Comparison of ENCODE assay signal across 21 cellular contexts in the genomic region with DNA sequence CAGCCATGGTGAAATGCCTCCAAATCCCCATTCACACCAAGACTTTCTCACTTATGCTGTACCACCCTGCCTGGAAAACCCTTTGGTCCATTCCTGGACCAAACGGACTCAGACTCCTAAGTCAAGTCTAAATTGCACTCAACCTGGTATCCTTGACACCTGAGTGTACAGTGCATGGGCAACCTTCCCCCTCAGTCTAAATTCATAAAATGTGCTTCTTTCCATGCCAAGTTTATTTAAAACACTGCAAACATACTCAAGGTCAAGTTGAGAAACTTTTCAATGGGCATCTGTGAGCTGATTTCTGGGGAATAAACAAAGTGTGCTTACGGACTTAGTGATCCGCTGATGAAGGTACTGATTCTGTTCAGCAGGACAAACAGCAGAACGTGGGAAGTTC.
"Had no signal": no experiment of that assay in that cellular context is flagged by ENCODE, and none has a peak within 500 bp of the region (broad histone marks: within the 10 kb centered on the region; RNA-seq: fewer than 3 reads in every experiment).

No MANE protein-coding gene starts in this region.

- DNase-seq: cortex of kidney; dorsolateral prefrontal cortex; effector CD8-positive, alpha-beta T cell; foreskin melanocyte; head of caudate nucleus; kidney glomerular epithelial cell; mammary epithelial cell; naive thymus-derived CD8-positive, alpha-beta T cell; nucleus accumbens; ovary; stimulated activated CD4-positive, alpha-beta T cell treated with anti-CD3 and anti-CD28 coated beads, Interleukin-4, amount 100 ng/mL, for 1 hour; stimulated activated CD8-positive, alpha-beta memory T cell treated with anti-CD3 and anti-CD28 coated beads, Interleukin-4, amount 100 ng/mL, for 48 hours; stimulated activated naive CD8-positive, alpha-beta T cell treated with anti-CD3 and anti-CD28 coated beads, Interleukin-15, amount 100 ng/mL, for 72 hours; testis; transverse colon had no signal

- H3K9me3 ChIP-seq: ovary, prostate gland, right lobe of liver, testis, transverse colon had no signal

- H3K9me3 Mint-ChIP-seq: naive thymus-derived CD8-positive, alpha-beta T cell; neural progenitor cell; stimulated activated memory B cell treated with anti-CD40 and anti-IgM and Interleukin-4, amounts not matched to agents 10 μg/mL and 1 μg/mL and 100 μg/mL, for 72 hours; stimulated activated naive CD8-positive, alpha-beta T cell treated with anti-CD3 and anti-CD28 coated beads, Interleukin-15, amount 100 ng/mL, for 72 hours had no signal

- H3K4me1 Mint-ChIP-seq: neural progenitor cell; stimulated activated naive CD8-positive, alpha-beta T cell treated with anti-CD3 and anti-CD28 coated beads, Interleukin-15, amount 100 ng/mL, for 72 hours had no signal

- H3K4me3 Mint-ChIP-seq: naive thymus-derived CD8-positive, alpha-beta T cell; neural progenitor cell; stimulated activated memory B cell treated with anti-CD40 and anti-IgM and Interleukin-4, amounts not matched to agents 10 μg/mL and 1 μg/mL and 100 μg/mL, for 72 hours; stimulated activated naive CD8-positive, alpha-beta T cell treated with anti-CD3 and anti-CD28 coated beads, Interleukin-15, amount 100 ng/mL, for 72 hours had no signal

- H3K4me1 ChIP-seq: neural progenitor cell, testis, transverse colon had no signal

- H3K27me3 ChIP-seq: dorsolateral prefrontal cortex, hepatocyte, neural progenitor cell, ovary, right lobe of liver, testis, transverse colon had no signal

- FAIRE-seq: islet of Langerhans had no signal

- H3K36me3 ChIP-seq: ovary, prostate gland had no signal

- H3K27ac Mint-ChIP-seq: neural progenitor cell; stimulated activated memory B cell treated with anti-CD40 and anti-IgM and Interleukin-4, amounts not matched to agents 10 μg/mL and 1 μg/mL and 100 μg/mL, for 72 hours; stimulated activated naive CD8-positive, alpha-beta T cell treated with anti-CD3 and anti-CD28 coated beads, Interleukin-15, amount 100 ng/mL, for 72 hours had no signal

- H3K27ac ChIP-seq: dorsolateral prefrontal cortex, hepatocyte, neural progenitor cell, ovary, prostate gland, testis, transverse colon had no signal

- H3K27me3 Mint-ChIP-seq: naive thymus-derived CD8-positive, alpha-beta T cell; stimulated activated memory B cell treated with anti-CD40 and anti-IgM and Interleukin-4, amounts not matched to agents 10 μg/mL and 1 μg/mL and 100 μg/mL, for 72 hours; stimulated activated naive CD8-positive, alpha-beta T cell treated with anti-CD3 and anti-CD28 coated beads, Interleukin-15, amount 100 ng/mL, for 72 hours had no signal

- ATAC-seq: naive thymus-derived CD8-positive, alpha-beta T cell; stimulated activated memory B cell treated with anti-CD40 and anti-IgM and Interleukin-4, amounts not matched to agents 10 μg/mL and 1 μg/mL and 100 μg/mL, for 72 hours; stimulated activated naive CD8-positive, alpha-beta T cell treated with anti-CD3 and anti-CD28 coated beads, Interleukin-15, amount 100 ng/mL, for 72 hours had no signal

- H3K4me3 ChIP-seq: dorsolateral prefrontal cortex, hepatocyte, neural progenitor cell, ovary, prostate gland, right lobe of liver, testis, transverse colon had no signal
